In the genomic region with DNA sequence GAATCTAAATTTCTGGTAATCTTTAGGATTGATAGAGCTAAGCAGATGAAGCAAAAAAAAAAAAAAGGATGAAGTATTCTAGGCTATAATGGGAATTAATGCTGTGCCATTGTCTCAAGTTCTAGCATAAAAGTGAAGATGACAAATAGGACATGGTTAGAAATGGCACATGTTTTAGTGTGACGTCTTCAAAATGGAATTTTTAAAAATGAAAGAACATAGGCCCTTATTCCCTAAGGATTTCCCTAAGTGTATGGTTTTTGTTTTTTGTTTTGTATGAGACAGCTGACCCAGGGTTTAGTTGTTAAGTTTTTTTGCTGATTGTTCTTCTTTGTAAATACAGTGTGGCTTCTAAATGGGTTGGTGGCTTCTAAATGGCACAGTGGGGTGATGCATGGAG, we compare ENCODE assay signal across 1 cellular context.
TF ChIP-seq lines count a peak whose summit lies in the region.

No MANE protein-coding gene starts in this region.

TF ChIP-seq in neural cell, 6 proteins besides CTCF, POLR2A, EP300 and RAD21:
- TF ChIP-seq POLR2AphosphoS5 (IDR thresholded peaks at IDR 0.05) = no peak
- no peak for TF ChIP-seq TAF1 (IDR thresholded peaks at IDR 0.05; ENCODE audit: low read depth)
- no peak for TF ChIP-seq EZH2 (IDR thresholded peaks at IDR 0.05; ENCODE audit: borderline replicate concordance, insufficient read depth, low read length, poor library complexity, severe bottlenecking)
- TF ChIP-seq SMC3 (conservative IDR thresholded peaks at IDR 0.05; ENCODE audit: poor library complexity) = no peak
- TF ChIP-seq MXI1 (conservative IDR thresholded peaks at IDR 0.05; ENCODE audit: poor library complexity, severe bottlenecking) = no peak
- TF ChIP-seq, protein P1, sequence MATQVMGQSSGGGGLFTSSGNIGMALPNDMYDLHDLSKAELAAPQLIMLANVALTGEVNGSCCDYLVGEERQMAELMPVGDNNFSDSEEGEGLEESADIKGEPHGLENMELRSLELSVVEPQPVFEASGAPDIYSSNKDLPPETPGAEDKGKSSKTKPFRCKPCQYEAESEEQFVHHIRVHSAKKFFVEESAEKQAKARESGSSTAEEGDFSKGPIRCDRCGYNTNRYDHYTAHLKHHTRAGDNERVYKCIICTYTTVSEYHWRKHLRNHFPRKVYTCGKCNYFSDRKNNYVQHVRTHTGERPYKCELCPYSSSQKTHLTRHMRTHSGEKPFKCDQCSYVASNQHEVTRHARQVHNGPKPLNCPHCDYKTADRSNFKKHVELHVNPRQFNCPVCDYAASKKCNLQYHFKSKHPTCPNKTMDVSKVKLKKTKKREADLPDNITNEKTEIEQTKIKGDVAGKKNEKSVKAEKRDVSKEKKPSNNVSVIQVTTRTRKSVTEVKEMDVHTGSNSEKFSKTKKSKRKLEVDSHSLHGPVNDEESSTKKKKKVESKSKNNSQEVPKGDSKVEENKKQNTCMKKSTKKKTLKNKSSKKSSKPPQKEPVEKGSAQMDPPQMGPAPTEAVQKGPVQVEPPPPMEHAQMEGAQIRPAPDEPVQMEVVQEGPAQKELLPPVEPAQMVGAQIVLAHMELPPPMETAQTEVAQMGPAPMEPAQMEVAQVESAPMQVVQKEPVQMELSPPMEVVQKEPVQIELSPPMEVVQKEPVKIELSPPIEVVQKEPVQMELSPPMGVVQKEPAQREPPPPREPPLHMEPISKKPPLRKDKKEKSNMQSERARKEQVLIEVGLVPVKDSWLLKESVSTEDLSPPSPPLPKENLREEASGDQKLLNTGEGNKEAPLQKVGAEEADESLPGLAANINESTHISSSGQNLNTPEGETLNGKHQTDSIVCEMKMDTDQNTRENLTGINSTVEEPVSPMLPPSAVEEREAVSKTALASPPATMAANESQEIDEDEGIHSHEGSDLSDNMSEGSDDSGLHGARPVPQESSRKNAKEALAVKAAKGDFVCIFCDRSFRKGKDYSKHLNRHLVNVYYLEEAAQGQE (IDR thresholded peaks at IDR 0.05; ENCODE audit: borderline replicate concordance) = no peak
